6 cellular contexts compared by ENCODE assay signal in the genomic region with DNA sequence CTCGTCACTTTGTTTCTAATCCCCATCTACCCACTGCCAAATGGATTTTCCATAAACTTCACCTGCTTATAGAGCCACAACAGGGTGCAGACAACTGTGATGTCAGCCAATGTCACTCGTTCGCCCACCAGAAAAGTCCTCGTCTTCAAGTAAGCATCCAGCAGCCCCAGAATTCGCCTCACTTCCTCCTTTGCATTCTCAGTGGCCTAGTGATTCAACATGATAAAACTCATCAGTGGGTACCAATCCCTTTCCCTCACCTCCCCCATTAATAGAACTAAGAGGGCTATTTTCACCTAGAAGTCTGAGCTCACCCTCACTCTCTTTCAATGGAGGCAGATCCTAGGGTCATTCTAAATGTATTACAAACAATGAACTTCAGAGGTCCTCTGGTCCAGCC. TPM values are rescaled to one million over a fixed set of nuclear protein-coding genes. Genes with fewer than 3 reads are reported as not detected.
A peak's percentile ranks its signal among the peaks of the same experiment; 100 is the strongest.
DNase-seq lines count a peak whose midpoint lies in the region.
"Not testable (repeated sequence)": the region's sequence is repeated elsewhere in the genome, so short reads cannot be mapped to it uniquely, and the experiment has no call there.

No MANE protein-coding gene starts in this region.

- intact Hi-C loops in activated naive CD4-positive, alpha-beta T cell treated with anti-CD3 and anti-CD28 coated beads for 36 hours (cut with micrococcal nuclease) = loop anchor here (5.0 kb wide), 1 partner anchor 271 kb away; no protein-coding TSS in a partner anchor

- H3K79me2 ChIP-seq in trophoblast cell (ENCODE audit: control insufficient read depth, insufficient read depth, low read length, poor library complexity) = peaks cover 15% of the 10 kb centered on the region

- peaks cover 43 to 80% (median 52%) of the 10 kb centered on the region in 10 experiments for H3K4me1 ChIP-seq in BLaER1 treated with 17β-estradiol and CSF1 and Interleukin-3, amounts not matched to agents 10 nM and 100 nM
- peaks cover 24% of the 10 kb centered on the region; the same call in 1 of the 2 replicates for H3K4me1 ChIP-seq in HUES64 (ENCODE audit: insufficient read depth, low read length)
- peaks cover 11 to 13% of the 10 kb centered on the region in 2 experiments for H3K4me1 ChIP-seq in trophoblast cell (ENCODE audit: control insufficient read depth in 1 of 2, insufficient read depth in 2 of 2, low read length in 2 of 2)

- not testable (repeated sequence) for H3K9me3 ChIP-seq in BLaER1 treated with 17β-estradiol and CSF1 and Interleukin-3, amounts not matched to agents 10 nM and 100 nM (replicated peaks in 1 of 11); HUES64 (ENCODE audit: insufficient read depth, low read depth, low read length); trophoblast cell (ENCODE audit: insufficient read depth, low read depth, low read length)

- not testable (repeated sequence) for DNase-seq in activated naive CD4-positive, alpha-beta T cell treated with anti-CD3 and anti-CD28 coated beads for 36 hours; epithelial cell of prostate (ENCODE audit: low read depth, low spot score); trophoblast cell

- H3K27me3 ChIP-seq in BLaER1 treated with 17β-estradiol and CSF1 and Interleukin-3, amounts not matched to agents 10 nM and 100 nM; HUES64 (ENCODE audit: insufficient read depth, low read length); trophoblast cell (ENCODE audit: insufficient read depth, low read length): not testable (repeated sequence)

- peaks cover 69 to 82% (median 75%) of the 10 kb centered on the region in 11 experiments for H3K36me3 ChIP-seq in BLaER1 treated with 17β-estradiol and CSF1 and Interleukin-3, amounts not matched to agents 10 nM and 100 nM
- peaks cover 73% of the 10 kb centered on the region for H3K36me3 ChIP-seq in HUES64 (ENCODE audit: insufficient read depth, low read length)
- H3K36me3 ChIP-seq in trophoblast cell (ENCODE audit: control insufficient read depth in 1 of 2, insufficient read depth in 2 of 2, low read length in 2 of 2) = peaks cover 50 to 62% of the 10 kb centered on the region in 2 experiments

- not testable (repeated sequence) for H4K91ac ChIP-seq in trophoblast cell (ENCODE audit: low read depth, low read length)

- not testable (repeated sequence) for H2AFZ ChIP-seq in trophoblast cell (ENCODE audit: insufficient read depth, low read length, poor library complexity)

- CTCF ChIA-PET in activated naive CD4-positive, alpha-beta T cell treated with anti-CD3 and anti-CD28 coated beads for 36 hours (lab: Charles Lee) = interaction anchor here (0.7 to 2.4 kb wide), 4 partner anchors 10 to 71 kb away, joined by 3 to 8 read pairs (median 5); no protein-coding TSS in a partner anchor

- 95% methylated on average over 5 of the region's 5 CpGs for WGBS in HUES64
- no CpG with 5 or more reads among the region's 5 CpGs for WGBS in trophoblast cell (ENCODE audit: extremely low coverage, insufficient coverage, insufficient read length)

- H3K36me3 Mint-ChIP-seq in T-helper 1 cell treated with Interleukin-12 subunit alpha and Interleukin-12 subunit beta and Interleukin-4 antibody, amounts not matched to agents 30 μg/mL and 1 μg/mL, for 36 hours (ENCODE audit: low read depth) = peaks cover 54% of the 10 kb centered on the region
- H3K36me3 Mint-ChIP-seq in activated naive CD4-positive, alpha-beta T cell treated with anti-CD3 and anti-CD28 coated beads for 36 hours (ENCODE audit: low read depth) = peaks cover 73% of the 10 kb centered on the region

- H3K27me3 Mint-ChIP-seq in T-helper 1 cell treated with Interleukin-12 subunit alpha and Interleukin-12 subunit beta and Interleukin-4 antibody, amounts not matched to agents 30 μg/mL and 1 μg/mL, for 36 hours (ENCODE audit: low read depth); activated naive CD4-positive, alpha-beta T cell treated with anti-CD3 and anti-CD28 coated beads for 36 hours (ENCODE audit: low read depth): not testable (repeated sequence)

- H3K9ac ChIP-seq in BLaER1 treated with 17β-estradiol and CSF1 and Interleukin-3, amounts not matched to agents 10 nM and 100 nM = peak overlapping the region; percentile 14 to 98 (median 94); a peak in 16 of 22 replicates
- not testable (repeated sequence) for H3K9ac ChIP-seq in HUES64 (ENCODE audit: low read depth, low read length); trophoblast cell (ENCODE audit: low read length)

- H3K79me1 ChIP-seq in trophoblast cell (ENCODE audit: low read length) = peaks cover 12% of the 10 kb centered on the region

- H4K20me1 ChIP-seq in BLaER1 treated with 17β-estradiol and CSF1 and Interleukin-3, amounts not matched to agents 10 nM and 100 nM = peaks cover 63 to 76% (median 71%) of the 10 kb centered on the region in 11 experiments; a peak in 21 of 22 replicates

- not testable (repeated sequence) for H4K12ac ChIP-seq in trophoblast cell (ENCODE audit: low read depth, low read length)

- peak overlapping the region; percentile 52 for H3K4me3 Mint-ChIP-seq in T-helper 1 cell treated with Interleukin-12 subunit alpha and Interleukin-12 subunit beta and Interleukin-4 antibody, amounts not matched to agents 30 μg/mL and 1 μg/mL, for 36 hours
- H3K4me3 Mint-ChIP-seq in activated naive CD4-positive, alpha-beta T cell treated with anti-CD3 and anti-CD28 coated beads for 36 hours = peak overlapping the region; percentile 1

- not testable (repeated sequence) for H2BK120ac ChIP-seq in trophoblast cell (ENCODE audit: insufficient read depth, low read length, poor library complexity)

- H4K8ac ChIP-seq in trophoblast cell (ENCODE audit: low read depth, low read length) = not testable (repeated sequence)

- not testable (repeated sequence) for H3K18ac ChIP-seq in trophoblast cell (ENCODE audit: low read length)

- H3K23ac ChIP-seq in trophoblast cell (ENCODE audit: low read length) = not testable (repeated sequence)

- peaks cover 52% of the 10 kb centered on the region for H3K4me1 Mint-ChIP-seq in T-helper 1 cell treated with Interleukin-12 subunit alpha and Interleukin-12 subunit beta and Interleukin-4 antibody, amounts not matched to agents 30 μg/mL and 1 μg/mL, for 36 hours (ENCODE audit: low read depth)
- H3K4me1 Mint-ChIP-seq in activated naive CD4-positive, alpha-beta T cell treated with anti-CD3 and anti-CD28 coated beads for 36 hours (ENCODE audit: low read depth) = peaks cover 64% of the 10 kb centered on the region

- H3K4me3 ChIP-seq in BLaER1 treated with 17β-estradiol and CSF1 and Interleukin-3, amounts not matched to agents 10 nM and 100 nM = peak overlapping the region in 4 of 10 experiments; percentile 85 to 97 (median 94); a peak in 5 of 20 replicates
- H3K4me3 ChIP-seq in HUES64 (ENCODE audit: low read length) = peak overlapping the region; percentile 92; the same call in 1 of the 2 replicates
- H3K4me3 ChIP-seq in trophoblast cell (ENCODE audit: low read depth, low read length) = not testable (repeated sequence)

- not testable (repeated sequence) for H2AK5ac ChIP-seq in trophoblast cell (ENCODE audit: low read length)

- H3K27ac ChIP-seq in BLaER1 treated with 17β-estradiol and CSF1 and Interleukin-3, amounts not matched to agents 10 nM and 100 nM; HUES64 (ENCODE audit: low read depth, low read length); trophoblast cell (ENCODE audit: low read depth, low read length): not testable (repeated sequence)
- peak overlapping the region; percentile 9 for H3K27ac ChIP-seq in epithelial cell of prostate

- H3K9me3 Mint-ChIP-seq in T-helper 1 cell treated with Interleukin-12 subunit alpha and Interleukin-12 subunit beta and Interleukin-4 antibody, amounts not matched to agents 30 μg/mL and 1 μg/mL, for 36 hours; activated naive CD4-positive, alpha-beta T cell treated with anti-CD3 and anti-CD28 coated beads for 36 hours: not testable (repeated sequence)

- peak overlapping the region; percentile 68 for H3K4ac ChIP-seq in trophoblast cell (ENCODE audit: low read depth, low read length)

- H3K27ac Mint-ChIP-seq in T-helper 1 cell treated with Interleukin-12 subunit alpha and Interleukin-12 subunit beta and Interleukin-4 antibody, amounts not matched to agents 30 μg/mL and 1 μg/mL, for 36 hours = peak overlapping the region; percentile 32
- peak overlapping the region; percentile 97 for H3K27ac Mint-ChIP-seq in activated naive CD4-positive, alpha-beta T cell treated with anti-CD3 and anti-CD28 coated beads for 36 hours

- not testable (repeated sequence) for H2BK5ac ChIP-seq in trophoblast cell (ENCODE audit: low read depth, low read length, poor library complexity)

- H3K4me2 ChIP-seq in BLaER1 treated with 17β-estradiol and CSF1 and Interleukin-3, amounts not matched to agents 10 nM and 100 nM = peak overlapping the region; percentile 92 to 99 (median 96); a peak in 21 of 22 replicates
- not testable (repeated sequence) for H3K4me2 ChIP-seq in trophoblast cell (ENCODE audit: low read length)

- H2BK12ac ChIP-seq in trophoblast cell (ENCODE audit: low read length) = not testable (repeated sequence)

- not testable (repeated sequence) for H3K14ac ChIP-seq in trophoblast cell (ENCODE audit: low read length)

RNA-seq across cellular contexts. Expression of a gene that starts 2.8 kb away (rescaled TPM):
- 1,523 TPM for polyA plus RNA-seq in HUES64 (2013, experiment 1 of 2)
- 1,614 TPM for polyA plus RNA-seq in HUES64 (2013, experiment 2 of 2)
- 1,000 to 10,000 TPM; 2,282 to 2,440 TPM for total RNA-seq in activated naive CD4-positive, alpha-beta T cell treated with anti-CD3 and anti-CD28 coated beads for 36 hours
- 1,102 and 1,140 TPM in 2 replicates for polyA plus RNA-seq in trophoblast cell (2013)

RNA-seq across cellular contexts. Expression of a gene that starts 20.4 kb away (rescaled TPM):
- 11.8 TPM for polyA plus RNA-seq in HUES64 (2013, experiment 1 of 2)
- polyA plus RNA-seq in HUES64 (2013, experiment 2 of 2) = 13.8 TPM
- total RNA-seq in activated naive CD4-positive, alpha-beta T cell treated with anti-CD3 and anti-CD28 coated beads for 36 hours = 10 to 100 TPM; 38.2 to 42.0 TPM
- 11.3 and 11.8 TPM in 2 replicates for polyA plus RNA-seq in trophoblast cell (2013)

RNA-seq across cellular contexts. Expression of a gene that starts 24.3 kb away (rescaled TPM):
- 3.4 TPM for polyA plus RNA-seq in HUES64 (2013, experiment 1 of 2)
- polyA plus RNA-seq in HUES64 (2013, experiment 2 of 2) = 4.6 TPM
- total RNA-seq in activated naive CD4-positive, alpha-beta T cell treated with anti-CD3 and anti-CD28 coated beads for 36 hours = 1 to 10 TPM; 9.2 to 9.4 TPM
- 191 and 221 TPM in 2 replicates for polyA plus RNA-seq in trophoblast cell (2013)

RNA-seq across cellular contexts. Expression of a gene that starts 30.8 kb away (rescaled TPM):
- polyA plus RNA-seq in HUES64 (2013, experiment 1 of 2) = 99.8 TPM
- polyA plus RNA-seq in HUES64 (2013, experiment 2 of 2) = 97.7 TPM
- total RNA-seq in activated naive CD4-positive, alpha-beta T cell treated with anti-CD3 and anti-CD28 coated beads for 36 hours = 100 to 1,000 TPM; 191 to 197 TPM
- 70.5 and 71.0 TPM in 2 replicates for polyA plus RNA-seq in trophoblast cell (2013)

RNA-seq across cellular contexts. Expression of a gene that starts 41.7 kb away (rescaled TPM):
- 10.8 TPM for polyA plus RNA-seq in HUES64 (2013, experiment 1 of 2)
- 11.2 TPM for polyA plus RNA-seq in HUES64 (2013, experiment 2 of 2)
- 10 to 100 TPM; 81.8 to 97.1 TPM for total RNA-seq in activated naive CD4-positive, alpha-beta T cell treated with anti-CD3 and anti-CD28 coated beads for 36 hours
- 33.4 and 36.1 TPM in 2 replicates for polyA plus RNA-seq in trophoblast cell (2013)
